Comparison of ENCODE assay signal across 8 cellular contexts in the genomic region with DNA sequence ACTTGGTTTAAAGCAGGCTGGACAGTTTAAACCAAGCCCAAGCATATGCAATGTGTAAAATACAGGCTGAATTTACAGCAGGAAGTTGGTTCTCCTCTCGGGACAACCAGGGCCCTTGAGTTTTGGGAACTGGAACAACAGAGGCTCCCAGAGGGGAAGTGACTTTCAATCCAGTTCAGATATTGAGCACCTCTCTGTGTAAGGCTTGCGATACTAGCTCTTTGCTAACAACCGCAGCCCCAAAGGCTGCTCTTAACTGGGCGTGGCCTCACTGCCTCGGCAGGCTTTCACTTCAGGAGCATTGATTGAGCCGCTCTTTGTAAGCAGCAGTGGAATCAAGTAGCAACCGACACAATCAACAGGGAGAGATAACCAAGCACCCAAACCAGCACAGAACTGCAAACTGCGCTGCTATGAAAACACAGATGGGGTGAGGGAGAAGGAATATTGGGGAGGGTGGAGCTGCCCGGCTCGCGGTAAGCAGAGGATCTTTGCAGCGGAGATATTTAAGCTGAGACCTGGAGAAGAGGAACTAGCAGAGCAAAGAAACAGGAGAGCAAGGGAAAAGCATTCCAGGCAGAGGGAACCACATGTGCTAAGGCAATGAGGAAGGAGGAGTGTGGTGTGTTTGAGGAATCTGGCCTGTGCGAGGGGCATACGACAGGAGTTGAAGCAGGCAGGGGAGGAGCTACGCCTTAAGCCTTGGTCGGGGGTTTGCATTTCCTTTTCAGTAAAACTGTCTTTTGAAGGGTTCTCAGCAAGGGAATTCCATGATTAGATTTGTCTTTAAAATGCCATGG. TPM values are rescaled to one million over a fixed set of nuclear protein-coding genes. Genes with fewer than 3 reads are reported as not detected.
DNase-seq lines count a peak whose midpoint lies in the region; ATAC-seq and TF ChIP-seq lines count a peak whose summit lies in the region.

No MANE protein-coding gene starts in this region.

- POLR2A ChIA-PET in MCF 10A (lab: Yijun Ruan, JAX) = interaction anchor here (0.9 to 1.8 kb wide), 9 partner anchors 11 to 1588 kb away, joined by 3 to 6 read pairs (median 5); no protein-coding TSS in a partner anchor

- intact Hi-C loops in MCF 10A (cut with micrococcal nuclease) = no loop called here

- no peak overlapping the region for H3K27ac Mint-ChIP-seq in MCF 10A (ENCODE audit: low read depth, unreplicated experiment)

- no peak for TF ChIP-seq CTCF in MCF 10A (IDR thresholded peaks at IDR 0.05; ENCODE audit: unreplicated experiment)

- H3K9me3 Mint-ChIP-seq in MCF 10A (ENCODE audit: unreplicated experiment) = no peaks in the 10 kb centered on the region

- no peak overlapping the region for H3K4me3 Mint-ChIP-seq in MCF 10A (ENCODE audit: unreplicated experiment)

- ATAC-seq in GM21825 (IDR thresholded peaks at IDR 0.05; ENCODE audit: unreplicated experiment) = peak; percentile 90

- CTCF ChIA-PET in MCF 10A (lab: Yijun Ruan, JAX) = interaction anchor here (0.6 to 1.5 kb wide), 4 partner anchors 19 to 1405 kb away, joined by 3 to 6 read pairs (median 4); no protein-coding TSS in a partner anchor

- no TSS peak for BruUV-seq in MCF 10A (replicated peaks; lab: Mats Ljungman, UMichigan)

- H3K4me1 Mint-ChIP-seq in MCF 10A (ENCODE audit: insufficient read depth, unreplicated experiment) = no peaks in the 10 kb centered on the region

- H3K27me3 Mint-ChIP-seq in MCF 10A (ENCODE audit: insufficient read depth, unreplicated experiment) = no peaks in the 10 kb centered on the region

- DNase-seq in GM03348 (ENCODE audit: low spot score) (peak; percentile 67), Kasumi-1 (lab: John Stamatoyannopoulos, UW) (peak; percentile 85 to 86), T-helper 2 cell (peak; percentile 21 to 93 (median 51)), MCF 10A (ENCODE audit: unreplicated experiment) (peak; percentile 35), kidney glomerular epithelial cell (lab: John Stamatoyannopoulos, UW) (peak; percentile 48), amniotic stem cell (lab: John Stamatoyannopoulos, UW) (no peak)
- DNase-seq in stimulated activated CD4-positive, alpha-beta T cell treated with anti-CD3 and anti-CD28 coated beads, Interleukin-4, amount 100 ng/mL, for 4 hours = peak; percentile 53 to 71

- H3K36me3 Mint-ChIP-seq in MCF 10A (ENCODE audit: insufficient read depth, unreplicated experiment) = no peaks in the 10 kb centered on the region

RNA-seq across cellular contexts. Expression of gene YY1, which starts 17.3 kb away (rescaled TPM):
- total RNA-seq in MCF 10A (2022) = 66.7 and 73.3 TPM in 2 replicates
